18 cellular contexts compared by ENCODE assay signal in the genomic region with DNA sequence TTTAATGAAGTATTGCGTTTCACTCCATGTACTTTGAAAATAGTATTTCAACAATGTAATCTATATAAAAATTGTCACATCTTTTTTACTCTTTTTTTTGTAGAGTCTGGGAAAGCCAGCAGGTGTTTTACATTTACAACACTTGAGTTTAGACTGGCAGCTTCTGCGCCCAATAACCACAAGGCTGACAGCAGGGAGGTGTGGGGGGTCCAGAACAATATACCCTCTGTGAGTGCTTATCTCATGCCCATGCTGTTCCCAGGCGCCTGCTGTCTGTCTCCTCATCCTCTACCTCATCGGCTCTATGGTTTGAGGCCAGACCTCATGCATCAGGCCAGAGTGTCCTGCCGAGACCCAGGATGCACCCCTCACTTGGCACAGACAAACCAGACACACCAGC.
"Had no signal": no experiment of that assay in that cellular context is flagged by ENCODE, and none has a peak within 500 bp of the region (broad histone marks: within the 10 kb centered on the region; RNA-seq: fewer than 3 reads in every experiment).

No MANE protein-coding gene starts in this region.

- DNase-seq: cortex of kidney; dorsolateral prefrontal cortex; effector CD8-positive, alpha-beta T cell; foreskin melanocyte; head of caudate nucleus; kidney; left cardiac atrium; left ventricle myocardium inferior; lower lobe of right lung; midbrain; small intestine; stimulated activated CD4-positive, alpha-beta T cell treated with anti-CD3 and anti-CD28 coated beads, Interleukin-12 subunit alpha, Interleukin-12 subunit beta, amount 100 ng/mL, for 4 hours; stimulated activated naive CD4-positive, alpha-beta T cell; stomach; trophoblast cell had no signal

- H3K27ac Mint-ChIP-seq: memory B cell, nephron had no signal

- H3K27me3 Mint-ChIP-seq: memory B cell had no signal

- H3K4me3 Mint-ChIP-seq: memory B cell, nephron had no signal

- H3K27ac ChIP-seq: hepatocyte, lower lobe of right lung, stomach had no signal
